In the genomic region with DNA sequence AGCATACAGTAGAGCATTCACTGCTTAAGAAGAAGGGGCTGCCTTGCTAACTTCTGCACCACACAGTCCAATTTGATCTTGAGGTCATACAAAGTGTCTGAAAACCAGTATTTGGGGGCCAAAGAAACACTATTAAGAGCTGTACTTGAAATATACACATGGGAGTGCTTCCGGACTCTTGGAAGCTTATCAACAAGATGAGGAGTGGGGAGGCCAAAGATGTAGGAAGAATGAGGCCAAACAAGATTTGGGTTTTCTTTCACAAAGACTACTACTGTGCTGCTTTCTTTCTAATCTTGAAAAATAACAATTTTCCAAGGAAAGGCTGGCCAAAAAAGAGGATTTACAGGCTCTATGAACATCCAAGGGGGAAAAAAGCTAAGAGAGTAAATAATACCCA, we compare ENCODE assay signal across 6 cellular contexts. TPM values are rescaled to one million over a fixed set of nuclear protein-coding genes. Genes with fewer than 3 reads are reported as not detected.
"Had no signal": no experiment of that assay in that cellular context is flagged by ENCODE, and none has a peak within 500 bp of the region (broad histone marks: within the 10 kb centered on the region; RNA-seq: fewer than 3 reads in every experiment).

No MANE protein-coding gene starts in this region.

- H3K27ac ChIP-seq: HL-60 had no signal

- ATAC-seq: HepG2, K562 had no signal

- DNase-seq: IMR-90, KBM-7 had no signal

- H3K4me3 ChIP-seq: K562 had no signal

RNA-seq across cellular contexts. Expression of a gene that starts 24.8 kb away (rescaled TPM):
- total RNA-seq: HepG2 had no signal
- polyA plus RNA-seq: HepG2, IgD-negative memory B cell, K562 had no signal
